1 cellular context compared by ENCODE assay signal in the genomic region with DNA sequence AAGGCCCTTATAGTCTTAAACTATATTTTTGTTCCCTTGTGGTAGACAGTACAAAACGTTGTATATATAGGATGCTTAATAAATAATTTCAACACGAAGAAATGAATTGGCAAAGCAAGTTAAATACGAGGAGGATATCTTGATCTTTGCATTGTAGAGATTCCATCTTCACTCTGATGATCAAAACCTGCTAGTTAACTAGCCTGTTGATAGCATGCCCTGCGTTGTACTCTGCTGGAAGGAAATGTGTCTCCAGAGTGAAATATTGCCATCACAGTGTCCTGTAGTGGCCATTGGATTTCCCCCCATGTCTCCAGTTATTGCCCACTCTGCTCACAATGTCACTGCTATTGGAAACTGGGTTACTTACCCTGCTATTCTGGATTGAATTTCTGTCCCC.
TF ChIP-seq lines count a peak whose summit lies in the region.

No MANE protein-coding gene starts in this region.

TF ChIP-seq in IMR-90, 13 proteins besides CTCF, POLR2A, EP300 and RAD21:
- TF ChIP-seq BHLHE40 (IDR thresholded peaks at IDR 0.05; ENCODE audit: low read depth, low read length) (no peak), RFX5 (IDR thresholded peaks at IDR 0.05; ENCODE audit: low read depth, low read length) (no peak), CHD1 (IDR thresholded peaks at IDR 0.05; ENCODE audit: low read depth, low read length) (no peak), SMC3 (IDR thresholded peaks at IDR 0.05; ENCODE audit: low read depth, low read length) (no peak), FOS (IDR thresholded peaks at IDR 0.05; ENCODE audit: low read depth, low read length) (no peak), NFE2L2 (IDR thresholded peaks at IDR 0.05; ENCODE audit: low read depth, low read length) (no peak), CEBPB (IDR thresholded peaks at IDR 0.05; ENCODE audit: low read depth, low read length) (no peak), MXI1 (IDR thresholded peaks at IDR 0.05; ENCODE audit: borderline replicate concordance, low read depth, low read length) (no peak), MAZ (IDR thresholded peaks at IDR 0.05; ENCODE audit: borderline replicate concordance, low read depth, low read length) (no peak), RCOR1 (IDR thresholded peaks at IDR 0.05; ENCODE audit: insufficient replicate concordance, low read length) (no peak), MAFK (IDR thresholded peaks at IDR 0.05; ENCODE audit: low read depth, low read length) (no peak)
- TF ChIP-seq, protein P1, sequence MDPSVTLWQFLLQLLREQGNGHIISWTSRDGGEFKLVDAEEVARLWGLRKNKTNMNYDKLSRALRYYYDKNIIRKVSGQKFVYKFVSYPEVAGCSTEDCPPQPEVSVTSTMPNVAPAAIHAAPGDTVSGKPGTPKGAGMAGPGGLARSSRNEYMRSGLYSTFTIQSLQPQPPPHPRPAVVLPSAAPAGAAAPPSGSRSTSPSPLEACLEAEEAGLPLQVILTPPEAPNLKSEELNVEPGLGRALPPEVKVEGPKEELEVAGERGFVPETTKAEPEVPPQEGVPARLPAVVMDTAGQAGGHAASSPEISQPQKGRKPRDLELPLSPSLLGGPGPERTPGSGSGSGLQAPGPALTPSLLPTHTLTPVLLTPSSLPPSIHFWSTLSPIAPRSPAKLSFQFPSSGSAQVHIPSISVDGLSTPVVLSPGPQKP (IDR thresholded peaks at IDR 0.05; ENCODE audit: borderline replicate concordance, low read depth, low read length) = no peak
- TF ChIP-seq, protein P2, sequence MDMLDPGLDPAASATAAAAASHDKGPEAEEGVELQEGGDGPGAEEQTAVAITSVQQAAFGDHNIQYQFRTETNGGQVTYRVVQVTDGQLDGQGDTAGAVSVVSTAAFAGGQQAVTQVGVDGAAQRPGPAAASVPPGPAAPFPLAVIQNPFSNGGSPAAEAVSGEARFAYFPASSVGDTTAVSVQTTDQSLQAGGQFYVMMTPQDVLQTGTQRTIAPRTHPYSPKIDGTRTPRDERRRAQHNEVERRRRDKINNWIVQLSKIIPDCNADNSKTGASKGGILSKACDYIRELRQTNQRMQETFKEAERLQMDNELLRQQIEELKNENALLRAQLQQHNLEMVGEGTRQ (IDR thresholded peaks at IDR 0.05; ENCODE audit: low read depth, low read length) = no peak
